17 cellular contexts compared by ENCODE assay signal in genomic region chrX:150935466-150935865, GRCh38. TPM values are rescaled to one million over a fixed set of nuclear protein-coding genes. Genes with fewer than 3 reads are reported as not detected.
DNase-seq lines count a peak whose midpoint lies in the region; ATAC-seq and TF ChIP-seq lines count a peak whose summit lies in the region.
"Had no signal": no experiment of that assay in that cellular context is flagged by ENCODE, and none has a peak within 500 bp of the region (broad histone marks: within the 10 kb centered on the region; RNA-seq: fewer than 3 reads in every experiment).

No MANE protein-coding gene starts in this region.

- H3K27me3 ChIP-seq in IMR-90 (ENCODE audit: control insufficient read depth, insufficient read depth, low read length) = no peaks in the 10 kb centered on the region; the same call in 1 of the 2 replicates
- H3K27me3 ChIP-seq in mammary epithelial cell (ENCODE audit: insufficient read depth, low read length) = no peaks in the 10 kb centered on the region
- H3K27me3 ChIP-seq: right atrium auricular region had no signal

- no peak overlapping the region for H3K27ac Mint-ChIP-seq in mesothelial cell of epicardium
- H3K27ac Mint-ChIP-seq in activated naive CD8-positive, alpha-beta T cell treated with anti-CD3 and anti-CD28 coated beads for 36 hours = no peak overlapping the region
- H3K27ac Mint-ChIP-seq: activated B cell treated with CpG ODN at 0.5 μM for 24 hours; activated naive CD8-positive, alpha-beta T cell treated with anti-CD3 and anti-CD28 coated beads, Interleukin-2, amount 10 ng/mL, durations not matched to agents 7 days and 5 days; stimulated activated naive CD8-positive, alpha-beta T cell treated with anti-CD3 and anti-CD28 coated beads, Interleukin-15, amount 100 ng/mL, for 72 hours had no signal

- H2AK5ac ChIP-seq in IMR-90 (ENCODE audit: low read depth, low read length) = no peak overlapping the region

- no peak overlapping the region for H3K27ac ChIP-seq in IMR-90 (ENCODE audit: insufficient read depth, low read length)
- H3K27ac ChIP-seq in mammary epithelial cell (ENCODE audit: insufficient read depth, low read depth, low read length) = no peak overlapping the region
- H3K27ac ChIP-seq: right atrium auricular region had no signal

- peaks cover 6% of the 10 kb centered on the region for H3K4me1 Mint-ChIP-seq in mesothelial cell of epicardium
- no peaks in the 10 kb centered on the region for H3K4me1 Mint-ChIP-seq in activated naive CD8-positive, alpha-beta T cell treated with anti-CD3 and anti-CD28 coated beads for 36 hours
- H3K4me1 Mint-ChIP-seq: activated B cell treated with CpG ODN at 0.5 μM for 24 hours; activated naive CD8-positive, alpha-beta T cell treated with anti-CD3 and anti-CD28 coated beads, Interleukin-2, amount 10 ng/mL, durations not matched to agents 7 days and 5 days; naive B cell; stimulated activated naive CD8-positive, alpha-beta T cell treated with anti-CD3 and anti-CD28 coated beads, Interleukin-15, amount 100 ng/mL, for 72 hours had no signal

- H2AK9ac ChIP-seq in IMR-90 (replicated peaks; ENCODE audit: low read depth, low read length, poor library complexity) = no peak overlapping the region

- no peak overlapping the region for H2BK120ac ChIP-seq in IMR-90 (ENCODE audit: low read depth, low read length)

- H3K4ac ChIP-seq in IMR-90 (ENCODE audit: low read depth, low read length) = no peak overlapping the region

- peaks cover 23% of the 10 kb centered on the region for H3K9me3 Mint-ChIP-seq in mesothelial cell of epicardium
- no peaks in the 10 kb centered on the region for H3K9me3 Mint-ChIP-seq in activated naive CD8-positive, alpha-beta T cell treated with anti-CD3 and anti-CD28 coated beads for 36 hours
- H3K9me3 Mint-ChIP-seq: activated naive CD8-positive, alpha-beta T cell treated with anti-CD3 and anti-CD28 coated beads, Interleukin-2, amount 10 ng/mL, durations not matched to agents 7 days and 5 days had no signal

- no peaks in the 10 kb centered on the region for H3K79me1 ChIP-seq in IMR-90 (ENCODE audit: low read depth in 1 of 2, low read length in 2 of 2)

- H2BK15ac ChIP-seq in IMR-90 (ENCODE audit: low read depth, low read length) = no peak overlapping the region

- H2BK20ac ChIP-seq in IMR-90 (ENCODE audit: low read depth, low read length) = no peak overlapping the region

- intact Hi-C loops in IMR-90 (cut with micrococcal nuclease) (no loop called here), mammary epithelial cell (cut with micrococcal nuclease) (no loop called here)

- H3K9me1 ChIP-seq in IMR-90 (ENCODE audit: insufficient read depth, low read length) = no peaks in the 10 kb centered on the region

- H2AFZ ChIP-seq in IMR-90 (replicated peaks; ENCODE audit: low read length, poor library complexity) (no peak overlapping the region), mammary epithelial cell (ENCODE audit: low read depth, low read length) (no peak overlapping the region)

- no peak overlapping the region for H4K8ac ChIP-seq in IMR-90 (ENCODE audit: low read depth in 2 of 2, low read length in 2 of 2)

- H3K79me2 ChIP-seq in mammary epithelial cell (ENCODE audit: insufficient read depth, low read length) = no peaks in the 10 kb centered on the region

- H3K18ac ChIP-seq in IMR-90 (ENCODE audit: low read depth, low read length) = no peak overlapping the region

- H3K4me3 ChIP-seq in IMR-90 (ENCODE audit: insufficient read depth, low read depth, low read length) (no peak overlapping the region), mammary epithelial cell (replicated peaks in 1 of 3; ENCODE audit: insufficient read depth in 1 of 3, low read depth in 2 of 3, low read length in 3 of 3) (no peak overlapping the region)
- H3K4me3 ChIP-seq: K562, right atrium auricular region had no signal

- H3K9ac ChIP-seq in IMR-90 (ENCODE audit: low read depth, low read length) (no peak overlapping the region), mammary epithelial cell (ENCODE audit: insufficient read depth, low read length) (no peak overlapping the region)

- in situ Hi-C loops in IMR-90 (cut with MboI; ENCODE audit: low sequenced_read_pairs) (no loop called here), mammary epithelial cell (cut with MboI; ENCODE audit: low sequenced_read_pairs in 2 of 2) (no loop called here)

- dilution Hi-C loops in IMR-90 (cut with HindIII; ENCODE audit: low sequenced_read_pairs, unreplicated experiment) = no loop called here
- dilution Hi-C loops in mammary epithelial cell (cut with HindIII; ENCODE audit: low sequenced_read_pairs) = no loop called here

- TF ChIP-seq RAD21 in IMR-90 (IDR thresholded peaks at IDR 0.05; ENCODE audit: low read length) = no peak

- H4K20me1 ChIP-seq in IMR-90 (ENCODE audit: insufficient read depth, low read length) (no peaks in the 10 kb centered on the region), mammary epithelial cell (ENCODE audit: insufficient read depth, low read length) (no peaks in the 10 kb centered on the region)

- H3K23ac ChIP-seq in IMR-90 (ENCODE audit: low read depth, low read length) = no peak overlapping the region

- H3K14ac ChIP-seq in IMR-90 (replicated peaks; ENCODE audit: low read depth, low read length) = no peak overlapping the region

- H3K9me3 ChIP-seq in IMR-90 (ENCODE audit: control insufficient read depth, insufficient read depth, low read length) (peaks cover 2% of the 10 kb centered on the region; the same call in 1 of the 2 replicates), mammary epithelial cell (replicated peaks; ENCODE audit: insufficient read depth, low read length) (peaks cover 3% of the 10 kb centered on the region)
- H3K9me3 ChIP-seq: right atrium auricular region had no signal

- no peak overlapping the region for H3K4me2 ChIP-seq in IMR-90 (ENCODE audit: low read depth, low read length)
- H3K4me2 ChIP-seq in mammary epithelial cell (ENCODE audit: insufficient read depth, low read depth, low read length) = no peak overlapping the region

- no peak overlapping the region for H3K56ac ChIP-seq in IMR-90 (ENCODE audit: extremely low read depth, insufficient read depth, low read length)

- no peak for TF ChIP-seq POLR2A in IMR-90 (IDR thresholded peaks at IDR 0.05; ENCODE audit: low read depth, low read length)

- DNase-seq in DMS 273 (lab: John Stamatoyannopoulos, UW; ENCODE audit: unreplicated experiment) (peak; percentile 77), IMR-90 (peak; percentile 41), mammary epithelial cell (peak; percentile 12), kidney glomerular epithelial cell (lab: John Stamatoyannopoulos, UW) (peak; percentile 33), mesothelial cell of epicardium (ENCODE audit: low spot score in 2 of 2, unreplicated experiment in 2 of 2) (no peak)
- no peak for DNase-seq in stimulated activated CD4-positive, alpha-beta T cell treated with anti-CD3 and anti-CD28 coated beads, Interleukin-15, amount 100 ng/mL, for 24 hours
- no peak for DNase-seq in activated naive CD8-positive, alpha-beta T cell treated with anti-CD3 and anti-CD28 coated beads for 36 hours
- DNase-seq: activated B cell treated with CpG ODN at 0.5 μM for 24 hours; activated CD8-positive, alpha-beta memory T cell treated with anti-CD3 and anti-CD28 coated beads, Interleukin-2, amount 50 U/mL, for 4 hours; activated naive CD8-positive, alpha-beta T cell treated with anti-CD3 and anti-CD28 coated beads, Interleukin-2, amount 10 ng/mL, durations not matched to agents 7 days and 5 days; left cardiac atrium; naive B cell; NCI-H1694; stimulated activated naive CD8-positive, alpha-beta T cell treated with anti-CD3 and anti-CD28 coated beads, Interleukin-15, amount 100 ng/mL, for 72 hours had no signal

- H2BK5ac ChIP-seq in IMR-90 (ENCODE audit: low read depth, low read length, poor library complexity, severe bottlenecking) = no peak overlapping the region

- H3K4me1 ChIP-seq in IMR-90 (ENCODE audit: control insufficient read depth, insufficient read depth, low read length) = no peaks in the 10 kb centered on the region
- peaks cover 3% of the 10 kb centered on the region for H3K4me1 ChIP-seq in mammary epithelial cell (ENCODE audit: insufficient read depth, low read length)
- H3K4me1 ChIP-seq: right atrium auricular region had no signal

- TF ChIP-seq CTCF in IMR-90 (conservative IDR thresholded peaks at IDR 0.05; ENCODE audit: low read depth, low read length) = no peak
- no peak for TF ChIP-seq CTCF in mammary epithelial cell (conservative IDR thresholded peaks at IDR 0.05 in 1 of 2, IDR thresholded peaks at IDR 0.05 in 1 of 2; ENCODE audit: extremely low read depth in 1 of 2, insufficient read depth in 1 of 2, low read depth in 1 of 2, low read length in 2 of 2)
- no peak for TF ChIP-seq CTCF in mesothelial cell of epicardium (IDR thresholded peaks at IDR 0.05; ENCODE audit: unreplicated experiment)

- H3K4me3 Mint-ChIP-seq in mesothelial cell of epicardium = no peak overlapping the region
- H3K4me3 Mint-ChIP-seq in activated naive CD8-positive, alpha-beta T cell treated with anti-CD3 and anti-CD28 coated beads for 36 hours = no peak overlapping the region
- H3K4me3 Mint-ChIP-seq: activated B cell treated with CpG ODN at 0.5 μM for 24 hours; activated naive CD8-positive, alpha-beta T cell treated with anti-CD3 and anti-CD28 coated beads, Interleukin-2, amount 10 ng/mL, durations not matched to agents 7 days and 5 days; stimulated activated naive CD8-positive, alpha-beta T cell treated with anti-CD3 and anti-CD28 coated beads, Interleukin-15, amount 100 ng/mL, for 72 hours had no signal

- no peak overlapping the region for H4K5ac ChIP-seq in IMR-90 (ENCODE audit: low read depth, low read length)

- no peak overlapping the region for H4K91ac ChIP-seq in IMR-90 (ENCODE audit: insufficient read depth, low read depth, low read length)

- ATAC-seq in IMR-90 (ENCODE audit: low read depth) (peak; percentile 79), GM19463 (IDR thresholded peaks at IDR 0.05; ENCODE audit: unreplicated experiment) (no peak)
- ATAC-seq: left cardiac atrium; stimulated activated naive CD8-positive, alpha-beta T cell treated with anti-CD3 and anti-CD28 coated beads, Interleukin-15, amount 100 ng/mL, for 72 hours had no signal

- POLR2A ChIA-PET in IMR-90 (lab: Charles Lee; ENCODE audit: unreplicated experiment) = no interaction called here

- H3K27me3 Mint-ChIP-seq in mesothelial cell of epicardium (ENCODE audit: low read depth) = no peaks in the 10 kb centered on the region
- H3K27me3 Mint-ChIP-seq in activated naive CD8-positive, alpha-beta T cell treated with anti-CD3 and anti-CD28 coated beads for 36 hours = no peaks in the 10 kb centered on the region
- H3K27me3 Mint-ChIP-seq: activated naive CD8-positive, alpha-beta T cell treated with anti-CD3 and anti-CD28 coated beads, Interleukin-2, amount 10 ng/mL, durations not matched to agents 7 days and 5 days had no signal

- BruUV-seq in IMR-90 (replicated peaks; lab: Mats Ljungman, UMichigan) (no TSS peak), mammary epithelial cell (replicated peaks; lab: Mats Ljungman, UMichigan) (no TSS peak)

- no peaks in the 10 kb centered on the region for H3K36me3 Mint-ChIP-seq in mesothelial cell of epicardium
- peaks cover 1% of the 10 kb centered on the region for H3K36me3 Mint-ChIP-seq in activated naive CD8-positive, alpha-beta T cell treated with anti-CD3 and anti-CD28 coated beads for 36 hours
- H3K36me3 Mint-ChIP-seq: activated naive CD8-positive, alpha-beta T cell treated with anti-CD3 and anti-CD28 coated beads, Interleukin-2, amount 10 ng/mL, durations not matched to agents 7 days and 5 days; naive B cell had no signal

- CTCF ChIA-PET in IMR-90 (lab: Yijun Ruan, JAX) = no interaction called here
- CTCF ChIA-PET in mammary epithelial cell (lab: Charles Lee; ENCODE audit: low non-redundant PET) = no interaction called here

- H3K36me3 ChIP-seq in IMR-90 (ENCODE audit: control insufficient read depth, insufficient read depth, low read length) = no peaks in the 10 kb centered on the region
- H3K36me3 ChIP-seq in mammary epithelial cell (ENCODE audit: insufficient read depth, low read length) = no peaks in the 10 kb centered on the region
- H3K36me3 ChIP-seq: right atrium auricular region had no signal

- 60% methylated on average over 1 of the region's 7 CpGs; no CpG with 5 or more reads in 1 of the 2 experiments for WGBS in IMR-90 (ENCODE audit: extremely low coverage in 2 of 2, insufficient read length in 1 of 2), 2 experiments
- WGBS in mammary epithelial cell (ENCODE audit: low coverage, missing lambda C conversion rate) = 50% methylated on average over 7 of the region's 7 CpGs

RNA-seq across cellular contexts. Expression of gene CD99L2, which starts 37.0 kb away (rescaled TPM):
- total RNA-seq in IMR-90 (2012; rRNA removed) = 17.4 and 20.6 TPM in 2 replicates
- polyA plus RNA-seq in IMR-90 (2012; rRNA removed) = 41.4 and 43.0 TPM in 2 replicates
- 49.7 and 67.4 TPM in 2 replicates for polyA plus RNA-seq in IMR-90 (2012; cell fraction: cytosol; rRNA removed)
- 29.8 and 32.3 TPM in 2 replicates for polyA plus RNA-seq in IMR-90 (2012; cell fraction: nucleus; rRNA removed; ENCODE audit: low replicate concordance)
- total RNA-seq in mammary epithelial cell = 10 to 100 TPM; 14.9 to 26.3 TPM
- 15.3 TPM for polyA plus RNA-seq in mammary epithelial cell
- polyA minus RNA-seq in mammary epithelial cell = 10.6 TPM
- 30.8 to 34.5 TPM (median 33.3 TPM) in 3 replicates for total RNA-seq in mesothelial cell of epicardium
- total RNA-seq in activated naive CD8-positive, alpha-beta T cell treated with anti-CD3 and anti-CD28 coated beads for 36 hours = 1 to 10 TPM; 8.0 to 9.1 TPM

RNA-seq across cellular contexts. Expression of gene HMGB3, which starts 47.7 kb away (rescaled TPM):
- 14.7 and 23.3 TPM in 2 replicates for total RNA-seq in IMR-90 (2012; rRNA removed)
- polyA plus RNA-seq in IMR-90 (2012; rRNA removed) = 15.7 and 21.3 TPM in 2 replicates
- polyA plus RNA-seq in IMR-90 (2012; cell fraction: cytosol; rRNA removed) = 1.4 and 10.6 TPM in 2 replicates
- polyA plus RNA-seq in IMR-90 (2012; cell fraction: nucleus; rRNA removed; ENCODE audit: low replicate concordance) = 0.51 and 4.2 TPM in 2 replicates
- 100 to 1,000 TPM in 1 of 2 donors, 10 to 100 TPM in 1; 58.5 to 114 TPM for total RNA-seq in mammary epithelial cell
- 33.0 TPM for polyA plus RNA-seq in mammary epithelial cell
- polyA minus RNA-seq in mammary epithelial cell = 33.2 TPM
- total RNA-seq in mesothelial cell of epicardium = 102 to 103 TPM (median 103 TPM) in 3 replicates
- total RNA-seq in activated naive CD8-positive, alpha-beta T cell treated with anti-CD3 and anti-CD28 coated beads for 36 hours = 10 to 100 TPM; 31.9 to 34.3 TPM

Comparison
In these comparisons a context has a peak if more than half of its experiments do, and no peak if none do; other contexts are left out.
1. DNase-seq: peak in DMS 273 (single experiment), IMR-90 (single experiment), mammary epithelial cell (single experiment) and kidney glomerular epithelial cell (single experiment); none in stimulated activated CD4-positive, alpha-beta T cell treated with anti-CD3 and anti-CD28 coated beads, Interleukin-15, amount 100 ng/mL, for 24 hours (single experiment), mesothelial cell of epicardium (0 of 2) and activated naive CD8-positive, alpha-beta T cell treated with anti-CD3 and anti-CD28 coated beads for 36 hours (single experiment).